1 cellular context compared by ENCODE assay signal in the genomic region with DNA sequence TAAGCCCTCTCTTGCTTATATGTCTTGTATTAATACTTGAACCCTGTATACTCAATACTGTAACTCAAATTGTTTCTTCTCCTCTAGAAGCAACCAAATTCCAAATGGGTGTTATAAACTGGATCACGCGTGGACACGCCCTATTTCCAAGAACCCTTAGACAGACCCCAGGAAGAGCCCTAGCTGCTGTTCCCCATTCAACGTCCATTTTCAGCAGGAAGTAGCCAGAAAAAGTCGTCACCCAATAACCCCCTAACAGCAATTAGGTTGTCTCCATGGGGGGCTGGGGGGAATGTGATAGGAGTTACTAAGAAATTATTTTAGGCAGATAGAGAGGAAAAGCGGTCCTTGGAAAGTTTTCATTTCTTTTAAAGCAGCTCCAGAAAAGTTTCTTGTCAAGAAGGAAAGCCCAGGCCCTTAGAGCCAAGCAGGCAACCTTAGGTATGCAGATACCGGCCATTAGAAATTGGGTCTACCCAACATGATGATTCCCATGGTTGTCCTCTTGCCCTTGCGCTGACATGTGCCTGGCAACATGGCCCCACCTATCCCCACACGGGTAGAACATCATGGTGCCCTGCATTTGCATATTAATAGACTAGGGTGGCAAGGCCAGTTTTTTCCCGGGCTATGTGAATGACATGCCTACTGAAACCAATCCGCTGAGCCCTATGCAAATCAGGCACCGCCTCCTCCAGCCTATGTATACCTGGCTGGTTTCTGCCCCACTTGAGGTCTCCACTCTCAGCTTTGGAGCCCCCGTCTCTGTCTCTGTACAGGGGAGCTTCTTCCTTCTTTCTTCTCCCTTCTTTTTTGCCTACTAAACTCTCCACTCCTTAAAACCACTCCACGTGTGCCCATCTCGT.
TF ChIP-seq lines count a peak whose summit lies in the region.

No MANE protein-coding gene starts in this region.

TF ChIP-seq in K562, 482 proteins besides CTCF, POLR2A, EP300 and RAD21 (continued from another document and continues in another):
- TF ChIP-seq PHF21A (IDR thresholded peaks at IDR 0.05; ENCODE audit: borderline replicate concordance, low read depth), result no peak
- TF ChIP-seq, protein P1, sequence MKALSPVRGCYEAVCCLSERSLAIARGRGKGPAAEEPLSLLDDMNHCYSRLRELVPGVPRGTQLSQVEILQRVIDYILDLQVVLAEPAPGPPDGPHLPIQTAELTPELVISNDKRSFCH (CRISPR knock-in tag; IDR thresholded peaks at IDR 0.05), result no peak
- TF ChIP-seq, protein P1 (tag; IDR thresholded peaks at IDR 0.05), result peak; percentile 89
- 0 out of 2 replicates have a peak, but pooled peaks have one; percentile 60 for TF ChIP-seq GTF2A2 (tag; IDR thresholded peaks at IDR 0.05)
- TF ChIP-seq MYBL2 (IDR thresholded peaks at IDR 0.05; ENCODE audit: low read depth), result no peak
- TF ChIP-seq MYBL2 (CRISPR knock-in tag; IDR thresholded peaks at IDR 0.05; ENCODE audit: borderline replicate concordance), result no peak
- TF ChIP-seq, protein P2, sequence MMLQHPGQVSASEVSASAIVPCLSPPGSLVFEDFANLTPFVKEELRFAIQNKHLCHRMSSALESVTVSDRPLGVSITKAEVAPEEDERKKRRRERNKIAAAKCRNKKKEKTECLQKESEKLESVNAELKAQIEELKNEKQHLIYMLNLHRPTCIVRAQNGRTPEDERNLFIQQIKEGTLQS (IDR thresholded peaks at IDR 0.05), result no peak; the same call in 1 of the 2 replicates
- TF ChIP-seq, protein P2 (CRISPR knock-in tag; conservative IDR thresholded peaks at IDR 0.05), result no peak
- TF ChIP-seq FOXM1 (IDR thresholded peaks at IDR 0.05; ENCODE audit: low read depth), result no peak
- TF ChIP-seq FOXM1 (CRISPR knock-in tag; IDR thresholded peaks at IDR 0.05; ENCODE audit: low read depth), result no peak
- no peak for TF ChIP-seq PHF20 (IDR thresholded peaks at IDR 0.05; ENCODE audit: partially characterized antibody)
- TF ChIP-seq TFAM (CRISPR knock-in tag; conservative IDR thresholded peaks at IDR 0.05), result no peak
- peak; percentile 39 for TF ChIP-seq TAF1 (IDR thresholded peaks at IDR 0.05; ENCODE audit: control insufficient read depth, extremely low read depth, insufficient read depth, low read length, severe bottlenecking)
- TF ChIP-seq ZNF445 (CRISPR knock-in tag; IDR thresholded peaks at IDR 0.05; ENCODE audit: low read depth), result peak; percentile 79
- TF ChIP-seq NFE2L1 (tag; IDR thresholded peaks at IDR 0.05; ENCODE audit: borderline replicate concordance, low read depth), result no peak
- TF ChIP-seq, protein P3, sequence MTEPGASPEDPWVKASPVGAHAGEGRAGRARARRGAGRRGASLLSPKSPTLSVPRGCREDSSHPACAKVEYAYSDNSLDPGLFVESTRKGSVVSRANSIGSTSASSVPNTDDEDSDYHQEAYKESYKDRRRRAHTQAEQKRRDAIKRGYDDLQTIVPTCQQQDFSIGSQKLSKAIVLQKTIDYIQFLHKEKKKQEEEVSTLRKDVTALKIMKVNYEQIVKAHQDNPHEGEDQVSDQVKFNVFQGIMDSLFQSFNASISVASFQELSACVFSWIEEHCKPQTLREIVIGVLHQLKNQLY (CRISPR knock-in tag; conservative IDR thresholded peaks at IDR 0.05), result no peak
- no peak for TF ChIP-seq RBM17 (IDR thresholded peaks at IDR 0.05; ENCODE audit: borderline replicate concordance, low read depth, low read length)
- no peak for TF ChIP-seq SIN3B (IDR thresholded peaks at IDR 0.05; ENCODE audit: low read depth)
- TF ChIP-seq, protein P4, sequence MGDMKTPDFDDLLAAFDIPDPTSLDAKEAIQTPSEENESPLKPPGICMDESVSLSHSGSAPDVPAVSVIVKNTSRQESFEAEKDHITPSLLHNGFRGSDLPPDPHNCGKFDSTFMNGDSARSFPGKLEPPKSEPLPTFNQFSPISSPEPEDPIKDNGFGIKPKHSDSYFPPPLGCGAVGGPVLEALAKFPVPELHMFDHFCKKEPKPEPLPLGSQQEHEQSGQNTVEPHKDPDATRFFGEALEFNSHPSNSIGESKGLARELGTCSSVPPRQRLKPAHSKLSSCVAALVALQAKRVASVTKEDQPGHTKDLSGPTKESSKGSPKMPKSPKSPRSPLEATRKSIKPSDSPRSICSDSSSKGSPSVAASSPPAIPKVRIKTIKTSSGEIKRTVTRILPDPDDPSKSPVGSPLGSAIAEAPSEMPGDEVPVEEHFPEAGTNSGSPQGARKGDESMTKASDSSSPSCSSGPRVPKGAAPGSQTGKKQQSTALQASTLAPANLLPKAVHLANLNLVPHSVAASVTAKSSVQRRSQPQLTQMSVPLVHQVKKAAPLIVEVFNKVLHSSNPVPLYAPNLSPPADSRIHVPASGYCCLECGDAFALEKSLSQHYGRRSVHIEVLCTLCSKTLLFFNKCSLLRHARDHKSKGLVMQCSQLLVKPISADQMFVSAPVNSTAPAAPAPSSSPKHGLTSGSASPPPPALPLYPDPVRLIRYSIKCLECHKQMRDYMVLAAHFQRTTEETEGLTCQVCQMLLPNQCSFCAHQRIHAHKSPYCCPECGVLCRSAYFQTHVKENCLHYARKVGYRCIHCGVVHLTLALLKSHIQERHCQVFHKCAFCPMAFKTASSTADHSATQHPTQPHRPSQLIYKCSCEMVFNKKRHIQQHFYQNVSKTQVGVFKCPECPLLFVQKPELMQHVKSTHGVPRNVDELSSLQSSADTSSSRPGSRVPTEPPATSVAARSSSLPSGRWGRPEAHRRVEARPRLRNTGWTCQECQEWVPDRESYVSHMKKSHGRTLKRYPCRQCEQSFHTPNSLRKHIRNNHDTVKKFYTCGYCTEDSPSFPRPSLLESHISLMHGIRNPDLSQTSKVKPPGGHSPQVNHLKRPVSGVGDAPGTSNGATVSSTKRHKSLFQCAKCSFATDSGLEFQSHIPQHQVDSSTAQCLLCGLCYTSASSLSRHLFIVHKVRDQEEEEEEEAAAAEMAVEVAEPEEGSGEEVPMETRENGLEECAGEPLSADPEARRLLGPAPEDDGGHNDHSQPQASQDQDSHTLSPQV (IDR thresholded peaks at IDR 0.05), result peak; percentile 95
- TF ChIP-seq, protein P5, sequence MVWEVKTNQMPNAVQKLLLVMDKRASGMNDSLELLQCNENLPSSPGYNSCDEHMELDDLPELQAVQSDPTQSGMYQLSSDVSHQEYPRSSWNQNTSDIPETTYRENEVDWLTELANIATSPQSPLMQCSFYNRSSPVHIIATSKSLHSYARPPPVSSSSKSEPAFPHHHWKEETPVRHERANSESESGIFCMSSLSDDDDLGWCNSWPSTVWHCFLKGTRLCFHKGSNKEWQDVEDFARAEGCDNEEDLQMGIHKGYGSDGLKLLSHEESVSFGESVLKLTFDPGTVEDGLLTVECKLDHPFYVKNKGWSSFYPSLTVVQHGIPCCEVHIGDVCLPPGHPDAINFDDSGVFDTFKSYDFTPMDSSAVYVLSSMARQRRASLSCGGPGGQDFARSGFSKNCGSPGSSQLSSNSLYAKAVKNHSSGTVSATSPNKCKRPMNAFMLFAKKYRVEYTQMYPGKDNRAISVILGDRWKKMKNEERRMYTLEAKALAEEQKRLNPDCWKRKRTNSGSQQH (CRISPR knock-in tag; IDR thresholded peaks at IDR 0.05), result no peak
- no peak for TF ChIP-seq HLTF (IDR thresholded peaks at IDR 0.05)
- no peak for TF ChIP-seq HMGN3 (IDR thresholded peaks at IDR 0.05; ENCODE audit: borderline replicate concordance, extremely low read depth, insufficient read length, low read depth, low read length)
- TF ChIP-seq CBX2 (IDR thresholded peaks at IDR 0.05; ENCODE audit: insufficient read depth, low read length, poor library complexity, severe bottlenecking), result no peak
- no peak for TF ChIP-seq GTF2E2 (tag; IDR thresholded peaks at IDR 0.05)
- TF ChIP-seq BDP1 (IDR thresholded peaks at IDR 0.05; ENCODE audit: insufficient read depth, insufficient read length), result no peak
- TF ChIP-seq, protein P6, sequence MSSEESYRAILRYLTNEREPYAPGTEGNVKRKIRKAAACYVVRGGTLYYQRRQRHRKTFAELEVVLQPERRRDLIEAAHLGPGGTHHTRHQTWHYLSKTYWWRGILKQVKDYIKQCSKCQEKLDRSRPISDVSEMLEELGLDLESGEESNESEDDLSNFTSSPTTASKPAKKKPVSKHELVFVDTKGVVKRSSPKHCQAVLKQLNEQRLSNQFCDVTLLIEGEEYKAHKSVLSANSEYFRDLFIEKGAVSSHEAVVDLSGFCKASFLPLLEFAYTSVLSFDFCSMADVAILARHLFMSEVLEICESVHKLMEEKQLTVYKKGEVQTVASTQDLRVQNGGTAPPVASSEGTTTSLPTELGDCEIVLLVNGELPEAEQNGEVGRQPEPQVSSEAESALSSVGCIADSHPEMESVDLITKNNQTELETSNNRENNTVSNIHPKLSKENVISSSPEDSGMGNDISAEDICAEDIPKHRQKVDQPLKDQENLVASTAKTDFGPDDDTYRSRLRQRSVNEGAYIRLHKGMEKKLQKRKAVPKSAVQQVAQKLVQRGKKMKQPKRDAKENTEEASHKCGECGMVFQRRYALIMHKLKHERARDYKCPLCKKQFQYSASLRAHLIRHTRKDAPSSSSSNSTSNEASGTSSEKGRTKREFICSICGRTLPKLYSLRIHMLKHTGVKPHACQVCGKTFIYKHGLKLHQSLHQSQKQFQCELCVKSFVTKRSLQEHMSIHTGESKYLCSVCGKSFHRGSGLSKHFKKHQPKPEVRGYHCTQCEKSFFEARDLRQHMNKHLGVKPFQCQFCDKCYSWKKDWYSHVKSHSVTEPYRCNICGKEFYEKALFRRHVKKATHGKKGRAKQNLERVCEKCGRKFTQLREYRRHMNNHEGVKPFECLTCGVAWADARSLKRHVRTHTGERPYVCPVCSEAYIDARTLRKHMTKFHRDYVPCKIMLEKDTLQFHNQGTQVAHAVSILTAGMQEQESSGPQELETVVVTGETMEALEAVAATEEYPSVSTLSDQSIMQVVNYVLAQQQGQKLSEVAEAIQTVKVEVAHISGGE (CRISPR knock-in tag; IDR thresholded peaks at IDR 0.05), result 0 out of 6 replicates have a peak, but pooled peaks of 1 of the 3 experiments have one; percentile 32
- no peak for TF ChIP-seq NR4A1 (CRISPR knock-in tag; IDR thresholded peaks at IDR 0.05)
- peak; percentile 80; the same call in 1 of the 2 replicates for TF ChIP-seq NR4A1 (tag; IDR thresholded peaks at IDR 0.05)
- TF ChIP-seq MXI1 (IDR thresholded peaks at IDR 0.05; ENCODE audit: low read depth, low read length), result no peak
- TF ChIP-seq, protein P7, sequence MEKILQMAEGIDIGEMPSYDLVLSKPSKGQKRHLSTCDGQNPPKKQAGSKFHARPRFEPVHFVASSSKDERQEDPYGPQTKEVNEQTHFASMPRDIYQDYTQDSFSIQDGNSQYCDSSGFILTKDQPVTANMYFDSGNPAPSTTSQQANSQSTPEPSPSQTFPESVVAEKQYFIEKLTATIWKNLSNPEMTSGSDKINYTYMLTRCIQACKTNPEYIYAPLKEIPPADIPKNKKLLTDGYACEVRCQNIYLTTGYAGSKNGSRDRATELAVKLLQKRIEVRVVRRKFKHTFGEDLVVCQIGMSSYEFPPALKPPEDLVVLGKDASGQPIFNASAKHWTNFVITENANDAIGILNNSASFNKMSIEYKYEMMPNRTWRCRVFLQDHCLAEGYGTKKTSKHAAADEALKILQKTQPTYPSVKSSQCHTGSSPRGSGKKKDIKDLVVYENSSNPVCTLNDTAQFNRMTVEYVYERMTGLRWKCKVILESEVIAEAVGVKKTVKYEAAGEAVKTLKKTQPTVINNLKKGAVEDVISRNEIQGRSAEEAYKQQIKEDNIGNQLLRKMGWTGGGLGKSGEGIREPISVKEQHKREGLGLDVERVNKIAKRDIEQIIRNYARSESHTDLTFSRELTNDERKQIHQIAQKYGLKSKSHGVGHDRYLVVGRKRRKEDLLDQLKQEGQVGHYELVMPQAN (IDR thresholded peaks at IDR 0.05; ENCODE audit: borderline replicate concordance), result peak; percentile 29; the same call in 1 of the 2 replicates
- no peak for TF ChIP-seq SIRT6 (IDR thresholded peaks at IDR 0.05; ENCODE audit: low read depth, low read length)
- no peak for TF ChIP-seq TCFL5 (CRISPR knock-in tag; conservative IDR thresholded peaks at IDR 0.05)
- peak; percentile 34 for TF ChIP-seq CHD4 (IDR thresholded peaks at IDR 0.05; ENCODE audit: insufficient read depth, insufficient replicate concordance, low read depth, low read length, poor library complexity, severe bottlenecking)
- TF ChIP-seq FOXA3 (CRISPR knock-in tag; conservative IDR thresholded peaks at IDR 0.05 in 1 of 2, IDR thresholded peaks at IDR 0.05 in 1 of 2), result no peak
- TF ChIP-seq ARHGAP35 (IDR thresholded peaks at IDR 0.05; ENCODE audit: partially characterized antibody), result no peak
- TF ChIP-seq MAZ (CRISPR knock-in tag; conservative IDR thresholded peaks at IDR 0.05 in 1 of 2, IDR thresholded peaks at IDR 0.05 in 1 of 2), result peak; percentile 21 to 66; a peak in 1 of 4 replicates
- no peak for TF ChIP-seq ZNF212 (CRISPR knock-in tag; IDR thresholded peaks at IDR 0.05)
- TF ChIP-seq XRCC3 (IDR thresholded peaks at IDR 0.05), result no peak
- TF ChIP-seq HNRNPK (IDR thresholded peaks at IDR 0.05; ENCODE audit: low read depth, low read length, poor library complexity, severe bottlenecking), result no peak
- TF ChIP-seq NFRKB (IDR thresholded peaks at IDR 0.05; ENCODE audit: low read depth), result peak; percentile 87
- TF ChIP-seq, protein P8, sequence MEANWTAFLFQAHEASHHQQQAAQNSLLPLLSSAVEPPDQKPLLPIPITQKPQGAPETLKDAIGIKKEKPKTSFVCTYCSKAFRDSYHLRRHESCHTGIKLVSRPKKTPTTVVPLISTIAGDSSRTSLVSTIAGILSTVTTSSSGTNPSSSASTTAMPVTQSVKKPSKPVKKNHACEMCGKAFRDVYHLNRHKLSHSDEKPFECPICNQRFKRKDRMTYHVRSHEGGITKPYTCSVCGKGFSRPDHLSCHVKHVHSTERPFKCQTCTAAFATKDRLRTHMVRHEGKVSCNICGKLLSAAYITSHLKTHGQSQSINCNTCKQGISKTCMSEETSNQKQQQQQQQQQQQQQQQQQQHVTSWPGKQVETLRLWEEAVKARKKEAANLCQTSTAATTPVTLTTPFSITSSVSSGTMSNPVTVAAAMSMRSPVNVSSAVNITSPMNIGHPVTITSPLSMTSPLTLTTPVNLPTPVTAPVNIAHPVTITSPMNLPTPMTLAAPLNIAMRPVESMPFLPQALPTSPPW (CRISPR knock-in tag; IDR thresholded peaks at IDR 0.05), result 0 out of 2 replicates have a peak, but pooled peaks have one; percentile 34
- TF ChIP-seq, protein P9, sequence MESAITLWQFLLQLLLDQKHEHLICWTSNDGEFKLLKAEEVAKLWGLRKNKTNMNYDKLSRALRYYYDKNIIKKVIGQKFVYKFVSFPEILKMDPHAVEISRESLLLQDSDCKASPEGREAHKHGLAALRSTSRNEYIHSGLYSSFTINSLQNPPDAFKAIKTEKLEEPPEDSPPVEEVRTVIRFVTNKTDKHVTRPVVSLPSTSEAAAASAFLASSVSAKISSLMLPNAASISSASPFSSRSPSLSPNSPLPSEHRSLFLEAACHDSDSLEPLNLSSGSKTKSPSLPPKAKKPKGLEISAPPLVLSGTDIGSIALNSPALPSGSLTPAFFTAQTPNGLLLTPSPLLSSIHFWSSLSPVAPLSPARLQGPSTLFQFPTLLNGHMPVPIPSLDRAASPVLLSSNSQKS (CRISPR knock-in tag; IDR thresholded peaks at IDR 0.05), result no peak
- peak in 1 of 2 experiments; percentile 23; a peak in 1 of 4 replicates for TF ChIP-seq TRIM24 (IDR thresholded peaks at IDR 0.05)
- TF ChIP-seq ZNF311 (CRISPR knock-in tag; IDR thresholded peaks at IDR 0.05), result peak; percentile 68; the same call in 1 of the 2 replicates
- no peak for TF ChIP-seq TCF3 (CRISPR knock-in tag; IDR thresholded peaks at IDR 0.05)
- no peak for TF ChIP-seq ZNF384 (IDR thresholded peaks at IDR 0.05; ENCODE audit: low read depth, low read length)
